21 cellular contexts compared by ENCODE assay signal in genomic region chr21:33732038-33732437, GRCh38.
"Had no signal": no experiment of that assay in that cellular context is flagged by ENCODE, and none has a peak within 500 bp of the region (broad histone marks: within the 10 kb centered on the region; RNA-seq: fewer than 3 reads in every experiment).

No MANE protein-coding gene starts in this region.

- DNase-seq: activated CD4-positive, alpha-beta T cell treated with anti-CD3 and anti-CD28 coated beads for 1 hour; activated gamma-delta T cell; activated T-cell treated with anti-CD3 and anti-CD28 coated beads, Interleukin-2, amount 50 U/mL, for 72 hours; amniotic stem cell; central memory CD4-positive, alpha-beta T cell; colonic mucosa; heart left ventricle; left ventricle myocardium superior; naive thymus-derived CD8-positive, alpha-beta T cell; pancreas; right lobe of liver; small intestine; stimulated activated CD4-positive, alpha-beta T cell treated with anti-CD3 and anti-CD28 coated beads, Interleukin-15, amount 100 ng/mL, for 24 hours; stimulated activated CD4-positive, alpha-beta T cell treated with anti-CD3 and anti-CD28 coated beads, Interleukin-4, amount 100 ng/mL, for 1 hour; stimulated activated naive CD8-positive, alpha-beta T cell treated with anti-CD3 and anti-CD28 coated beads, Interleukin-15, amount 100 ng/mL, for 72 hours; T-helper 1 cell; T-helper 9 cell; upper lobe of left lung had no signal

- H3K4me3 Mint-ChIP-seq: activated naive CD8-positive, alpha-beta T cell; activated T-cell treated with anti-CD3 and anti-CD28 coated beads, Interleukin-2, amount 50 U/mL, for 72 hours; naive thymus-derived CD8-positive, alpha-beta T cell; stimulated activated naive CD8-positive, alpha-beta T cell treated with anti-CD3 and anti-CD28 coated beads, Interleukin-15, amount 100 ng/mL, for 72 hours had no signal

- H3K9me3 Mint-ChIP-seq: activated T-cell treated with anti-CD3 and anti-CD28 coated beads, Interleukin-2, amount 50 U/mL, for 72 hours; naive thymus-derived CD8-positive, alpha-beta T cell; stimulated activated naive CD8-positive, alpha-beta T cell treated with anti-CD3 and anti-CD28 coated beads, Interleukin-15, amount 100 ng/mL, for 72 hours had no signal

- ATAC-seq: activated T-cell treated with anti-CD3 and anti-CD28 coated beads, Interleukin-2, amount 50 U/mL, for 72 hours; gastroesophageal sphincter; heart left ventricle; left ventricle myocardium superior; naive thymus-derived CD8-positive, alpha-beta T cell; pancreas; stimulated activated naive CD8-positive, alpha-beta T cell treated with anti-CD3 and anti-CD28 coated beads, Interleukin-15, amount 100 ng/mL, for 72 hours had no signal

- H3K4me1 Mint-ChIP-seq: naive thymus-derived CD8-positive, alpha-beta T cell; stimulated activated naive CD8-positive, alpha-beta T cell treated with anti-CD3 and anti-CD28 coated beads, Interleukin-15, amount 100 ng/mL, for 72 hours had no signal

- H3K27me3 Mint-ChIP-seq: activated naive CD8-positive, alpha-beta T cell; stimulated activated naive CD8-positive, alpha-beta T cell treated with anti-CD3 and anti-CD28 coated beads, Interleukin-15, amount 100 ng/mL, for 72 hours had no signal

- H3K4me1 ChIP-seq: colonic mucosa, gastroesophageal sphincter, right lobe of liver, upper lobe of left lung had no signal

- H3K27ac Mint-ChIP-seq: activated naive CD8-positive, alpha-beta T cell; naive thymus-derived CD8-positive, alpha-beta T cell; stimulated activated naive CD8-positive, alpha-beta T cell treated with anti-CD3 and anti-CD28 coated beads, Interleukin-15, amount 100 ng/mL, for 72 hours had no signal

- H3K4me3 ChIP-seq: colonic mucosa, gastroesophageal sphincter, heart left ventricle, pancreas, right lobe of liver, upper lobe of left lung had no signal

- H3K9me3 ChIP-seq: colonic mucosa, gastroesophageal sphincter, heart left ventricle, pancreas, right lobe of liver, upper lobe of left lung had no signal

- H3K27ac ChIP-seq: colonic mucosa, gastroesophageal sphincter, heart left ventricle, pancreas, right lobe of liver, upper lobe of left lung, VCaP had no signal

- H3K27me3 ChIP-seq: colonic mucosa, gastroesophageal sphincter, heart left ventricle, pancreas, right lobe of liver, upper lobe of left lung had no signal

- H3K36me3 Mint-ChIP-seq: activated naive CD8-positive, alpha-beta T cell had no signal

- H3K36me3 ChIP-seq: colonic mucosa, pancreas had no signal
